In genomic region chr1:28519946-28520725, GRCh38 we compare ENCODE assay signal across 14 cellular contexts. TPM values are rescaled to one million over a fixed set of nuclear protein-coding genes. Genes with fewer than 3 reads are reported as not detected.
DNase-seq lines count a peak whose midpoint lies in the region; ATAC-seq, FAIRE-seq and TF ChIP-seq lines count a peak whose summit lies in the region.
"Had no signal": no experiment of that assay in that cellular context is flagged by ENCODE, and none has a peak within 500 bp of the region (broad histone marks: within the 10 kb centered on the region; RNA-seq: fewer than 3 reads in every experiment).

No MANE protein-coding gene starts in this region.

- H3K4me1 ChIP-seq in astrocyte (ENCODE audit: insufficient read depth, low read length) (peaks cover 14% of the 10 kb centered on the region), osteoblast (ENCODE audit: insufficient read depth, low read length) (peaks cover 18% of the 10 kb centered on the region)

- H3K79me2 ChIP-seq in astrocyte (ENCODE audit: insufficient read depth, low read length) (peaks cover 61% of the 10 kb centered on the region), osteoblast (ENCODE audit: insufficient read depth, low read length) (peaks cover 54% of the 10 kb centered on the region)

- H3K27ac ChIP-seq in astrocyte (ENCODE audit: low read depth, low read length) (no peak overlapping the region), osteoblast (ENCODE audit: low read depth, low read length) (no peak overlapping the region)
- H3K27ac ChIP-seq: left lung, ovary had no signal

- H3K27me3 ChIP-seq in astrocyte (ENCODE audit: insufficient read depth, low read length), result no peaks in the 10 kb centered on the region
- no peaks in the 10 kb centered on the region for H3K27me3 ChIP-seq in osteoblast (ENCODE audit: insufficient read depth, low read length)
- H3K27me3 ChIP-seq: left lung, ovary had no signal

- intact Hi-C loops in posterior vena cava (cut with DNase I), result loop anchor here (5.0 kb wide), 1 partner anchor 82 kb away; no protein-coding TSS in a partner anchor

- H3K36me3 ChIP-seq in astrocyte (ENCODE audit: insufficient read depth, low read length) (peaks cover 3% of the 10 kb centered on the region), osteoblast (ENCODE audit: insufficient read depth, low read length) (peaks cover 9% of the 10 kb centered on the region)
- H3K36me3 ChIP-seq: ovary had no signal

- H3K9me3 Mint-ChIP-seq in activated CD4-positive, alpha-beta T cell treated with anti-CD3 and anti-CD28 coated beads, Interleukin-2, amount 10 ng/mL, durations not matched to agents 7 days and 5 days, result no peaks in the 10 kb centered on the region
- no peaks in the 10 kb centered on the region for H3K9me3 Mint-ChIP-seq in astrocyte (ENCODE audit: unreplicated experiment)

- no peak for ATAC-seq in HG02870 (IDR thresholded peaks at IDR 0.05; ENCODE audit: unreplicated experiment)
- ATAC-seq: left lung had no signal

- H3K4me3 ChIP-seq in astrocyte (ENCODE audit: insufficient read depth, low read depth, low read length) (no peak overlapping the region), osteoblast (ENCODE audit: insufficient read depth, low read length) (no peak overlapping the region)
- H3K4me3 ChIP-seq: left lung, ovary had no signal

- peaks cover 53% of the 10 kb centered on the region for H3K4me1 Mint-ChIP-seq in activated CD4-positive, alpha-beta T cell treated with anti-CD3 and anti-CD28 coated beads, Interleukin-2, amount 10 ng/mL, durations not matched to agents 7 days and 5 days
- H3K4me1 Mint-ChIP-seq in astrocyte (ENCODE audit: low read depth, unreplicated experiment), result peaks cover 11% of the 10 kb centered on the region

- no peak for FAIRE-seq in astrocyte (lab: Jason Lieb, UNC)
- FAIRE-seq: frontal cortex, TTC549 had no signal

- H2AFZ ChIP-seq in astrocyte (ENCODE audit: low read depth, low read length) (no peak overlapping the region), osteoblast (ENCODE audit: low read length) (no peak overlapping the region)

- H3K9me3 ChIP-seq in astrocyte (ENCODE audit: insufficient read depth, low read depth, low read length) (no peaks in the 10 kb centered on the region), osteoblast (ENCODE audit: low read depth, low read length) (no peaks in the 10 kb centered on the region)
- H3K9me3 ChIP-seq: left lung, ovary had no signal

- peak overlapping the region; percentile 55 for H3K4me3 Mint-ChIP-seq in activated CD4-positive, alpha-beta T cell treated with anti-CD3 and anti-CD28 coated beads, Interleukin-2, amount 10 ng/mL, durations not matched to agents 7 days and 5 days
- H3K4me3 Mint-ChIP-seq in astrocyte (ENCODE audit: unreplicated experiment), result peak overlapping the region; percentile 23

- H4K20me1 ChIP-seq in astrocyte (ENCODE audit: insufficient read depth, low read length) (peaks cover 61% of the 10 kb centered on the region), osteoblast (ENCODE audit: insufficient read depth, low read length) (peaks cover 14% of the 10 kb centered on the region)

- CTCF ChIA-PET in activated CD4-positive, alpha-beta T cell treated with anti-CD3 and anti-CD28 coated beads, Interleukin-2, amount 10 ng/mL, durations not matched to agents 7 days and 5 days (lab: Charles Lee), result interaction anchor here (0.6 to 0.7 kb wide), 2 partner anchors 27 to 413 kb away, joined by 3 read pairs; no protein-coding TSS in a partner anchor

- in situ Hi-C loops in KBM-7 (cut with MboI; ENCODE audit: low pct_unique_long_range_greater_than_20kb, low sequenced_read_pairs), result no loop called here

- no peak overlapping the region for H3K9ac ChIP-seq in astrocyte (ENCODE audit: low read length)

- peak overlapping the region; percentile 10 for H3K27ac Mint-ChIP-seq in activated CD4-positive, alpha-beta T cell treated with anti-CD3 and anti-CD28 coated beads, Interleukin-2, amount 10 ng/mL, durations not matched to agents 7 days and 5 days
- H3K27ac Mint-ChIP-seq in astrocyte (ENCODE audit: unreplicated experiment), result no peak overlapping the region

- DNase-seq in activated CD4-positive, alpha-beta T cell treated with anti-CD3 and anti-CD28 coated beads, Interleukin-2, amount 10 ng/mL, durations not matched to agents 7 days and 5 days, result no peak
- no peak for DNase-seq in activated CD4-positive, alpha-beta T cell treated with anti-CD3 and anti-CD28 coated beads, Interleukin-2, amount 50 U/mL, for 1 hour
- peak; percentile 32 for DNase-seq in KBM-7
- DNase-seq in astrocyte (ENCODE audit: low read depth), result no peak
- DNase-seq in osteoblast (ENCODE audit: insufficient read length, low spot score, missing footprints), result peak; percentile 47
- DNase-seq in HPDE6-E6E7 (ENCODE audit: extremely low spot score), result no peak
- DNase-seq in posterior vena cava (ENCODE audit: low spot score), result no peak
- DNase-seq: left lung; NCI-H187; ovary; stimulated activated CD4-positive, alpha-beta T cell treated with anti-CD3 and anti-CD28 coated beads, Interleukin-2, amount 100 ng/mL, for 24 hours had no signal

- H3K4me2 ChIP-seq in astrocyte (ENCODE audit: low read length) (peak overlapping the region; percentile 22), osteoblast (ENCODE audit: insufficient read depth, low read length) (no peak overlapping the region)

- H3K36me3 Mint-ChIP-seq in activated CD4-positive, alpha-beta T cell treated with anti-CD3 and anti-CD28 coated beads, Interleukin-2, amount 10 ng/mL, durations not matched to agents 7 days and 5 days (ENCODE audit: low read depth), result peaks cover 22% of the 10 kb centered on the region
- peaks cover 3% of the 10 kb centered on the region for H3K36me3 Mint-ChIP-seq in astrocyte (ENCODE audit: low read depth, unreplicated experiment)

- TF ChIP-seq CTCF in astrocyte (IDR thresholded peaks at IDR 0.05; ENCODE audit: insufficient read depth, low read depth, low read length) (no peak), osteoblast (IDR thresholded peaks at IDR 0.05; ENCODE audit: extremely low read depth, low read depth, low read length) (no peak)

- POLR2A ChIA-PET in activated CD4-positive, alpha-beta T cell treated with anti-CD3 and anti-CD28 coated beads, Interleukin-2, amount 10 ng/mL, durations not matched to agents 7 days and 5 days (lab: Charles Lee), result interaction anchor here (1.1 kb wide), 1 partner anchor 62 kb away, joined by 3 read pairs; no protein-coding TSS in a partner anchor

- no peaks in the 10 kb centered on the region for H3K27me3 Mint-ChIP-seq in activated CD4-positive, alpha-beta T cell treated with anti-CD3 and anti-CD28 coated beads, Interleukin-2, amount 10 ng/mL, durations not matched to agents 7 days and 5 days
- no peaks in the 10 kb centered on the region for H3K27me3 Mint-ChIP-seq in astrocyte (ENCODE audit: low read depth, unreplicated experiment)

RNA-seq across cellular contexts. Expression of gene RCC1, which starts 14.3 kb away (rescaled TPM):
- 10 to 100 TPM; 76.2 to 76.5 TPM for total RNA-seq in activated CD4-positive, alpha-beta T cell treated with anti-CD3 and anti-CD28 coated beads, Interleukin-2, amount 10 ng/mL, durations not matched to agents 7 days and 5 days
- 21.8 and 23.7 TPM in 2 replicates for total RNA-seq in astrocyte
- 32.1 and 35.1 TPM in 2 replicates for total RNA-seq in osteoblast
- total RNA-seq in posterior vena cava, result 1 to 10 TPM; 7.9 to 9.2 TPM

RNA-seq across cellular contexts. Expression of gene TRNAU1AP, which starts 32.7 kb away (rescaled TPM):
- total RNA-seq in activated CD4-positive, alpha-beta T cell treated with anti-CD3 and anti-CD28 coated beads, Interleukin-2, amount 10 ng/mL, durations not matched to agents 7 days and 5 days, result 10 to 100 TPM; 69.3 to 70.6 TPM
- total RNA-seq in astrocyte, result 20.5 and 21.7 TPM in 2 replicates
- 23.2 and 28.3 TPM in 2 replicates for total RNA-seq in osteoblast
- total RNA-seq in posterior vena cava, result 10 to 100 TPM; 17.5 to 23.2 TPM

Comparison
In these comparisons a context has a peak if more than half of its experiments do, and no peak if none do; other contexts are left out.
1. DNase-seq: peak in KBM-7 (single experiment) and osteoblast (single experiment); none in activated CD4-positive, alpha-beta T cell treated with anti-CD3 and anti-CD28 coated beads, Interleukin-2, amount 10 ng/mL, durations not matched to agents 7 days and 5 days (single experiment), activated CD4-positive, alpha-beta T cell treated with anti-CD3 and anti-CD28 coated beads, Interleukin-2, amount 50 U/mL, for 1 hour (single experiment), astrocyte (single experiment), HPDE6-E6E7 (single experiment) and posterior vena cava (single experiment).